Comparison of ENCODE assay signal across 1 cellular context in genomic region chr1:241924080-241924808, GRCh38.
TF ChIP-seq lines count a peak whose summit lies in the region.

No MANE protein-coding gene starts in this region.

TF ChIP-seq in HepG2, 621 proteins besides CTCF, POLR2A, EP300 and RAD21 (continued from another document):
- no peak for TF ChIP-seq ZNF318 (CRISPR knock-in tag; IDR thresholded peaks at IDR 0.05)
